In the genomic region with DNA sequence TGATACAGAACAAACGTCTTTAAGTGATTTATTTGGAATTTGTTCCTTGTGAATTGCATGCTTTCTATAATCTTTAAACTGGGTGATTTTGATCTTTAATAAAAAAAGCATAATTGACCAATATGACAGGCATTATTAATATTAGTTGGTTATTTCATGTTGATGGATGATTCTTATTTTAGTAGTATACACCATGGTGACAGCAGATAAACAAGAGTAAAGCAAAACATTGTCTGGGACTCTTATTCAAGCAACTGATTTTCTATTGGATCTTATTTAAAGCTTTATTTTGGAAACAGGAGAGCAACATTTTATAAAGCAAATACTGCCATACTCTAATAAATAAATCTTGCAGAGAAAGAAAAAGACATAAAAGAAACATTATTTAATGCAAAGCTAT, we compare ENCODE assay signal across 19 cellular contexts.
"Had no signal": no experiment of that assay in that cellular context is flagged by ENCODE, and none has a peak within 500 bp of the region (broad histone marks: within the 10 kb centered on the region; RNA-seq: fewer than 3 reads in every experiment).

No MANE protein-coding gene starts in this region.

- H3K9me3 ChIP-seq: SJCRH30 had no signal

- H3K27ac ChIP-seq: SJCRH30 had no signal

- H3K4me3 ChIP-seq: SJCRH30 had no signal

- ATAC-seq: HepG2 had no signal

- DNase-seq: IMR-90, Karpas-422, KG1, MM.1S, NCI-H1092 treated with DMSO at 0.1 percent for 48 hours, NCI-H1436, NCI-H187, NCI-H2029, NCI-H2081 treated with DMSO at 0.1 percent for 48 hours, NCI-H2171, NCI-H446, NCI-H510A, NCI-H524 treated with DMSO at 0.1 percent for 48 hours, NCI-H69, NCI-H774, RPMI8226, SHP77 treated with DMSO at 0.1 percent for 48 hours had no signal

- H3K36me3 ChIP-seq: SJCRH30 had no signal

- H3K27me3 ChIP-seq: SJCRH30 had no signal
